In genomic region chr14:36529062-36529461, GRCh38 we compare ENCODE assay signal across 1 cellular context.
TF ChIP-seq lines count a peak whose summit lies in the region.

No MANE protein-coding gene starts in this region.

TF ChIP-seq in GM12878, 131 proteins besides CTCF, POLR2A, EP300 and RAD21 (continued from another document):
- TF ChIP-seq YY1 (IDR thresholded peaks at IDR 0.05; ENCODE audit: low read depth, low read length) (no peak), MTA2 (IDR thresholded peaks at IDR 0.05; ENCODE audit: low read depth) (no peak), MYC (IDR thresholded peaks at IDR 0.05; ENCODE audit: insufficient read depth, insufficient read length, insufficient replicate concordance, low read length, severe bottlenecking) (no peak), MEF2B (IDR thresholded peaks at IDR 0.05; ENCODE audit: partially characterized antibody, poor library complexity, severe bottlenecking) (no peak), SMAD1 (IDR thresholded peaks at IDR 0.05; ENCODE audit: low read depth, partially characterized antibody) (no peak), KLF5 (IDR thresholded peaks at IDR 0.05; ENCODE audit: partially characterized antibody) (no peak), IKZF2 (IDR thresholded peaks at IDR 0.05) (no peak)
- TF ChIP-seq, protein P1, sequence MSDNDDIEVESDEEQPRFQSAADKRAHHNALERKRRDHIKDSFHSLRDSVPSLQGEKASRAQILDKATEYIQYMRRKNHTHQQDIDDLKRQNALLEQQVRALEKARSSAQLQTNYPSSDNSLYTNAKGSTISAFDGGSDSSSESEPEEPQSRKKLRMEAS (IDR thresholded peaks at IDR 0.05; ENCODE audit: low read depth, low read length), result no peak
- TF ChIP-seq, protein P2, sequence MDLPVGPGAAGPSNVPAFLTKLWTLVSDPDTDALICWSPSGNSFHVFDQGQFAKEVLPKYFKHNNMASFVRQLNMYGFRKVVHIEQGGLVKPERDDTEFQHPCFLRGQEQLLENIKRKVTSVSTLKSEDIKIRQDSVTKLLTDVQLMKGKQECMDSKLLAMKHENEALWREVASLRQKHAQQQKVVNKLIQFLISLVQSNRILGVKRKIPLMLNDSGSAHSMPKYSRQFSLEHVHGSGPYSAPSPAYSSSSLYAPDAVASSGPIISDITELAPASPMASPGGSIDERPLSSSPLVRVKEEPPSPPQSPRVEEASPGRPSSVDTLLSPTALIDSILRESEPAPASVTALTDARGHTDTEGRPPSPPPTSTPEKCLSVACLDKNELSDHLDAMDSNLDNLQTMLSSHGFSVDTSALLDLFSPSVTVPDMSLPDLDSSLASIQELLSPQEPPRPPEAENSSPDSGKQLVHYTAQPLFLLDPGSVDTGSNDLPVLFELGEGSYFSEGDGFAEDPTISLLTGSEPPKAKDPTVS (IDR thresholded peaks at IDR 0.05; ENCODE audit: low read depth, low read length), result no peak
